Comparison of ENCODE assay signal across 18 cellular contexts in the genomic region with DNA sequence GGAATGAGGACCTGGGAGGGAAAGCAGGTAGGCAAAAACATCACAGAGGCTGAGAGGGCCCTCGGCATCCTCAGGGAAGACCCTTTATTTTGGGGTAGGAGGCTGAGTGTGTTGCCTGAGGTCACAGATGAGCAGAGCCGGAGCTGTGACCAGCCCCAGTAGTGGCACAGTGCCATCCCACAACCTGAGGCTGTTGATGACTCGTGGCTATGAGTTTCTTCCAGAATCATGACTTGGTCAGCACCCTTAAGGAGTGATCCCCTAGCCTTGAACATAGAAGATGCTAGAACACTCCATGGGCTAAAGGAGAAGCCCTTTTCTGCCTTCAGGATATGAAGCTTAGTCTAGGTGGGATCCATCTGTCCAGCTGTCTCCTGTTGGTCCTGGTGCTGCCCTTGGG. TPM values are rescaled to one million over a fixed set of nuclear protein-coding genes. Genes with fewer than 3 reads are reported as not detected.
DNase-seq lines count a peak whose midpoint lies in the region; ATAC-seq and TF ChIP-seq lines count a peak whose summit lies in the region.
"Had no signal": no experiment of that assay in that cellular context is flagged by ENCODE, and none has a peak within 500 bp of the region (broad histone marks: within the 10 kb centered on the region; RNA-seq: fewer than 3 reads in every experiment).

No MANE protein-coding gene starts in this region.

- H3K4me2 ChIP-seq in mammary epithelial cell (ENCODE audit: insufficient read depth, low read depth, low read length) = no peak overlapping the region
- H3K4me2 ChIP-seq: neural progenitor cell had no signal

- TF ChIP-seq CTCF in mammary epithelial cell (conservative IDR thresholded peaks at IDR 0.05 in 1 of 2, IDR thresholded peaks at IDR 0.05 in 1 of 2; ENCODE audit: extremely low read depth in 1 of 2, insufficient read depth in 1 of 2, low read depth in 1 of 2, low read length in 2 of 2) (no peak), esophagus squamous epithelium (IDR thresholded peaks at IDR 0.05) (no peak)

- TF ChIP-seq POLR2A in esophagus squamous epithelium (IDR thresholded peaks at IDR 0.05) = no peak

- H3K27ac ChIP-seq in KOPT-K1 (ENCODE audit: low read depth, low read length, poor library complexity, severe bottlenecking) (peak overlapping the region; percentile 99), mammary epithelial cell (ENCODE audit: insufficient read depth, low read depth, low read length) (no peak overlapping the region), esophagus squamous epithelium (no peak overlapping the region)
- H3K27ac ChIP-seq: adrenal gland, neural progenitor cell, right lobe of liver had no signal

- CTCF ChIA-PET in mammary epithelial cell (lab: Charles Lee; ENCODE audit: low non-redundant PET) = no interaction called here

- H3K4me3 ChIP-seq in mammary epithelial cell (replicated peaks in 1 of 3; ENCODE audit: insufficient read depth in 1 of 3, low read depth in 2 of 3, low read length in 3 of 3) = no peak overlapping the region
- no peak overlapping the region for H3K4me3 ChIP-seq in esophagus squamous epithelium
- H3K4me3 ChIP-seq: adrenal gland, neural progenitor cell, right lobe of liver had no signal

- intact Hi-C loops in mammary epithelial cell (cut with micrococcal nuclease) (no loop called here), esophagus squamous epithelium (cut with DNase I) (loop anchor here (5.0 kb wide), 1 partner anchor 166 kb away; no protein-coding TSS in a partner anchor)

- 57% methylated on average over 1 of the region's 3 CpGs for WGBS in mammary epithelial cell (ENCODE audit: low coverage, missing lambda C conversion rate)
- WGBS in esophagus squamous epithelium, 2 donors = 40 to 57% methylated on average over 2 to 3 of the region's 3 CpGs

- in situ Hi-C loops in mammary epithelial cell (cut with MboI; ENCODE audit: low sequenced_read_pairs in 2 of 2) = loop anchor here (10.0 to 25.0 kb wide), 2 partner anchors 159 to 161 kb away; no protein-coding TSS in a partner anchor

- DNase-seq in EL (peak; percentile 60), mammary epithelial cell (peak; percentile 71), kidney tubule cell (ENCODE audit: low spot score) (peak; percentile 83), esophagus squamous epithelium (lab: John Stamatoyannopoulos, UW) (no peak), NCI-H2227 treated with DMSO at 0.1 percent for 48 hours (lab: John Stamatoyannopoulos, UW) (no peak)
- DNase-seq: activated B cell treated with CpG ODN at 0.5 μM for 24 hours; activated T-cell treated with anti-CD3 and anti-CD28 coated beads, Interleukin-2, amount 50 U/mL, for 24 hours; CD4-positive, alpha-beta T cell; mesendoderm; OCI-M1; right lobe of liver; stimulated activated CD4-positive, alpha-beta T cell treated with anti-CD3 and anti-CD28 coated beads, Interleukin-4, amount 100 ng/mL, for 4 hours; trophoblast cell had no signal

- no peak overlapping the region for H3K9ac ChIP-seq in mammary epithelial cell (ENCODE audit: insufficient read depth, low read length)
- H3K9ac ChIP-seq: neural progenitor cell had no signal

- H3K79me2 ChIP-seq in mammary epithelial cell (ENCODE audit: insufficient read depth, low read length) = no peaks in the 10 kb centered on the region

- H3K4me1 ChIP-seq in mammary epithelial cell (ENCODE audit: insufficient read depth, low read length) (peaks cover 10% of the 10 kb centered on the region), esophagus squamous epithelium (no peaks in the 10 kb centered on the region)
- H3K4me1 ChIP-seq: adrenal gland, neural progenitor cell, right lobe of liver had no signal

- H3K36me3 ChIP-seq in KOPT-K1 (ENCODE audit: insufficient read depth, low read length) = peaks cover 92% of the 10 kb centered on the region
- H3K36me3 ChIP-seq in mammary epithelial cell (ENCODE audit: insufficient read depth, low read length) = no peaks in the 10 kb centered on the region
- H3K36me3 ChIP-seq in esophagus squamous epithelium = peaks cover 20 to 99% (median 24%) of the 10 kb centered on the region in 3 donors
- H3K36me3 ChIP-seq: neural progenitor cell had no signal

- H3K27me3 ChIP-seq in mammary epithelial cell (ENCODE audit: insufficient read depth, low read length) (no peaks in the 10 kb centered on the region), esophagus squamous epithelium (no peaks in the 10 kb centered on the region)
- H3K27me3 ChIP-seq: adrenal gland, neural progenitor cell, right lobe of liver had no signal

- dilution Hi-C loops in mammary epithelial cell (cut with HindIII; ENCODE audit: low sequenced_read_pairs) = no loop called here

- no peak for ATAC-seq in GM21619 (IDR thresholded peaks at IDR 0.05; ENCODE audit: unreplicated experiment)
- ATAC-seq: right lobe of liver had no signal

- no TSS peak for BruUV-seq in mammary epithelial cell (replicated peaks; lab: Mats Ljungman, UMichigan)

- H4K20me1 ChIP-seq in mammary epithelial cell (ENCODE audit: insufficient read depth, low read length) = no peaks in the 10 kb centered on the region

- H3K9me3 ChIP-seq in KOPT-K1 (ENCODE audit: insufficient read depth, low read length, poor library complexity, severe bottlenecking) (no peaks in the 10 kb centered on the region), mammary epithelial cell (replicated peaks; ENCODE audit: insufficient read depth, low read length) (no peaks in the 10 kb centered on the region), esophagus squamous epithelium (no peaks in the 10 kb centered on the region)
- H3K9me3 ChIP-seq: adrenal gland, right lobe of liver had no signal

- no peak overlapping the region for H2AFZ ChIP-seq in mammary epithelial cell (ENCODE audit: low read depth, low read length)
- H2AFZ ChIP-seq: neural progenitor cell had no signal

RNA-seq across cellular contexts. Expression of gene CXCR6, which starts 19.5 kb away (rescaled TPM):
- total RNA-seq in mammary epithelial cell (not detected), esophagus squamous epithelium (10 to 100 TPM in 1 of 4 donors, 1 to 10 TPM in 3; 1.7 to 12.0 (median 4.4) TPM)
- not detected for polyA plus RNA-seq in mammary epithelial cell
- polyA minus RNA-seq in mammary epithelial cell = not detected
- total RNA-seq: activated B cell treated with CpG ODN at 0.5 μM for 24 hours had no signal

RNA-seq across cellular contexts. Expression of gene CCR9, which starts 37.4 kb away (rescaled TPM):
- total RNA-seq in mammary epithelial cell (not detected), esophagus squamous epithelium (not detected)
- not detected for polyA plus RNA-seq in mammary epithelial cell
- not detected for polyA minus RNA-seq in mammary epithelial cell
- total RNA-seq: NCI-H460 had no signal
- polyA plus RNA-seq: adrenal gland had no signal

Comparison
In these comparisons a context has a peak if more than half of its experiments do, and no peak if none do; other contexts are left out.
1. DNase-seq: peak in EL (single experiment), mammary epithelial cell (single experiment) and kidney tubule cell (single experiment); none in esophagus squamous epithelium (single experiment) and NCI-H2227 treated with DMSO at 0.1 percent for 48 hours (single experiment).